Comparison of ENCODE assay signal across 9 cellular contexts in genomic region chr3:3177861-3178497, GRCh38. TPM values are rescaled to one million over a fixed set of nuclear protein-coding genes. Genes with fewer than 3 reads are reported as not detected.
DNase-seq lines count a peak whose midpoint lies in the region; ATAC-seq and TF ChIP-seq lines count a peak whose summit lies in the region.
"Had no signal": no experiment of that assay in that cellular context is flagged by ENCODE, and none has a peak within 500 bp of the region (broad histone marks: within the 10 kb centered on the region; RNA-seq: fewer than 3 reads in every experiment).

No MANE protein-coding gene starts in this region.

- H3K4me1 ChIP-seq in endodermal cell (ENCODE audit: control insufficient read depth, insufficient read depth, low read length): no peaks in the 10 kb centered on the region

- H3K27me3 ChIP-seq in GM06990 (replicated peaks; ENCODE audit: control insufficient read depth, insufficient read depth, low read length): no peaks in the 10 kb centered on the region
- peaks cover 27% of the 10 kb centered on the region for H3K27me3 ChIP-seq in endodermal cell (ENCODE audit: control insufficient read depth, insufficient read depth, low read length, poor library complexity, severe bottlenecking)

- H3K4me1 Mint-ChIP-seq in endodermal cell: peaks cover 8% of the 10 kb centered on the region

- H3K9me3 ChIP-seq in endodermal cell (ENCODE audit: control insufficient read depth, low read length): no peaks in the 10 kb centered on the region

- H3K4me3 ChIP-seq in GM06990 (replicated peaks; ENCODE audit: low read depth, low read length) (peak overlapping the region; percentile 92; the same call in 1 of the 2 replicates), endodermal cell (ENCODE audit: low read length) (peak overlapping the region; percentile 89)

- whole genome bisulfite sequencing in endodermal cell (ENCODE audit: insufficient coverage in 1 of 2, insufficient read length in 1 of 2), 2 experiments: 78 to 95% methylated on average over 7 to 10 of the region's 10 CpGs

- H3K9ac ChIP-seq in endodermal cell (ENCODE audit: extremely low read depth, low read length, poor library complexity, severe bottlenecking): no peak overlapping the region

- H3K36me3 Mint-ChIP-seq in endodermal cell (ENCODE audit: low read depth): peaks cover 21% of the 10 kb centered on the region

- no peak for ATAC-seq in GM18517 (IDR thresholded peaks at IDR 0.05; ENCODE audit: unreplicated experiment)
- ATAC-seq in GM21786 (IDR thresholded peaks at IDR 0.05; ENCODE audit: unreplicated experiment): no peak

- no peaks in the 10 kb centered on the region for H3K9me3 Mint-ChIP-seq in endodermal cell

- TF ChIP-seq CTCF in GM06990 (IDR thresholded peaks at IDR 0.05; ENCODE audit: insufficient read depth, low read length, poor library complexity, severe bottlenecking) (no peak), endodermal cell (conservative IDR thresholded peaks at IDR 0.05) (no peak)

- peaks cover 27% of the 10 kb centered on the region for H3K27me3 Mint-ChIP-seq in endodermal cell (ENCODE audit: insufficient read depth)

- peak overlapping the region; percentile 77 for H3K4me3 Mint-ChIP-seq in endodermal cell

- no peak overlapping the region for H3K27ac ChIP-seq in endodermal cell (ENCODE audit: low read depth, low read length)

- DNase-seq in GM06990 (ENCODE audit: extremely low read depth, insufficient read length) (no peak), RKO (ENCODE audit: low spot score) (peak; percentile 61), endodermal cell (no peak), putamen (ENCODE audit: low spot score) (peak; percentile 21), COLO668 (lab: John Stamatoyannopoulos, UW; ENCODE audit: unreplicated experiment) (no peak)
- DNase-seq in activated CD4-positive, CD25-positive, alpha-beta regulatory T cell (lab: John Stamatoyannopoulos, UW): no peak
- DNase-seq: SHP77 treated with DMSO at 0.1 percent for 48 hours had no signal

- H3K27ac Mint-ChIP-seq in endodermal cell: peak overlapping the region; percentile 67

- peaks cover 1% of the 10 kb centered on the region; the same call in 1 of the 2 replicates for H3K36me3 ChIP-seq in GM06990 (ENCODE audit: control insufficient read depth, insufficient read depth, low read length)
- H3K36me3 ChIP-seq in endodermal cell (ENCODE audit: control insufficient read depth, insufficient read depth, low read length): peaks cover 12% of the 10 kb centered on the region

RNA-seq across cellular contexts. Expression of gene CRBN, which starts 1.5 kb away (rescaled TPM):
- 10 to 100 TPM; 35.3 to 36.8 TPM for total RNA-seq in endodermal cell
- polyA plus RNA-seq in endodermal cell (2013, experiment 1 of 2): 47.5 TPM
- 43.9 TPM for polyA plus RNA-seq in endodermal cell (2013, experiment 2 of 2)

RNA-seq across cellular contexts. Expression of gene TRNT1, which starts 51.2 kb away (rescaled TPM):
- 10 to 100 TPM; 31.8 to 33.5 TPM for total RNA-seq in endodermal cell
- polyA plus RNA-seq in endodermal cell (2013, experiment 1 of 2): 22.4 TPM
- 22.1 TPM for polyA plus RNA-seq in endodermal cell (2013, experiment 2 of 2)

Comparison
In these comparisons a context has a peak if more than half of its experiments do, and no peak if none do; other contexts are left out.
1. DNase-seq: peak in RKO (single experiment) and putamen (single experiment); none in GM06990 (single experiment), endodermal cell (single experiment), activated CD4-positive, CD25-positive, alpha-beta regulatory T cell (0 of 4) and COLO668 (single experiment).